ENCODE assay signal across 11 cellular contexts in the genomic region with DNA sequence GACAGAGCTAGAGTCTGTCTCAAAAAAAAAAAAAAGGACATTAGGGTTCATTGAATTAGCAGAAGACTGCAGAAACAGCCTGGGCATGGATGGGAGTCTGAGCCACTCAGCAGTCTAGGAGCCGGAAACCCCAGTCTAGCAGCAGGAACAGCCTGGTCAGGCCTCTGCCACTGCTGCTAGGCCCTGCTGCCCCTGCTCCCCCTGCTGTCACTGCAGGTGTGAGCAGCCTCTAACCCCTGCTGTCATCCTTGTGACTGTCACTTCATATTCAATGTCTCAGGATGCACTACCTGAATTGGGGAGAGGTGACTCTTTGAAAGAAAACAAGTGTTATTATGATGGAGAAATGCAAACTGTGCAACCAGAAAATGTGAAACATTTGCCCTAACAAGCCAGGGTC. TPM values are rescaled to one million over a fixed set of nuclear protein-coding genes. Genes with fewer than 3 reads are reported as not detected.
DNase-seq lines count a peak whose midpoint lies in the region; ATAC-seq and TF ChIP-seq lines count a peak whose summit lies in the region.
"Had no signal": no experiment of that assay in that cellular context is flagged by ENCODE, and none has a peak within 500 bp of the region (broad histone marks: within the 10 kb centered on the region; RNA-seq: fewer than 3 reads in every experiment).

No MANE protein-coding gene starts in this region.

- peak; percentile 72 for ATAC-seq in activated T-helper 17 cell treated with anti-CD3 and anti-CD28 coated beads, Interleukin-2, amount 50 U/mL, for 72 hours (replicated peaks)
- ATAC-seq in GM21529 (IDR thresholded peaks at IDR 0.05; ENCODE audit: unreplicated experiment): no peak
- no peak for ATAC-seq in GM18868 (IDR thresholded peaks at IDR 0.05; ENCODE audit: unreplicated experiment)

- no peaks in the 10 kb centered on the region for H3K4me1 ChIP-seq in Karpas-422 (ENCODE audit: low read length)
- H3K4me1 ChIP-seq: esophagus squamous epithelium had no signal

- no peak overlapping the region for H3K4me3 ChIP-seq in Karpas-422 (ENCODE audit: low read length)
- H3K4me3 ChIP-seq: esophagus squamous epithelium had no signal

- H3K27ac Mint-ChIP-seq in activated T-helper 17 cell treated with anti-CD3 and anti-CD28 coated beads, Interleukin-2, amount 50 U/mL, for 72 hours: no peak overlapping the region
- no peak overlapping the region for H3K27ac Mint-ChIP-seq in neural crest cell (ENCODE audit: unreplicated experiment)

- DNase-seq in DMS 273 (lab: John Stamatoyannopoulos, UW; ENCODE audit: unreplicated experiment) (peak; percentile 22), DMS 273 treated with DMSO at 0.1 percent for 48 hours (lab: John Stamatoyannopoulos, UW) (no peak), Karpas-422 (peak; percentile 67), neural crest cell (ENCODE audit: low read depth, low spot score) (no peak), NCI-H226 (no peak)
- DNase-seq: esophagus squamous epithelium, T1000 had no signal

- peak; percentile 34 for TF ChIP-seq CTCF in neural crest cell (conservative IDR thresholded peaks at IDR 0.05)

- H3K27ac ChIP-seq in Karpas-422 (ENCODE audit: low read length): no peak overlapping the region
- H3K27ac ChIP-seq: esophagus squamous epithelium had no signal

- H3K36me3 ChIP-seq in Karpas-422 (ENCODE audit: insufficient read depth, low read length): no peaks in the 10 kb centered on the region
- H3K36me3 ChIP-seq: esophagus squamous epithelium had no signal

- peaks cover 4% of the 10 kb centered on the region for H3K4me1 Mint-ChIP-seq in activated T-helper 17 cell treated with anti-CD3 and anti-CD28 coated beads, Interleukin-2, amount 50 U/mL, for 72 hours
- peaks cover 12% of the 10 kb centered on the region for H3K4me1 Mint-ChIP-seq in neural crest cell

- no peaks in the 10 kb centered on the region for H3K9me3 ChIP-seq in Karpas-422 (ENCODE audit: low read length)
- H3K9me3 ChIP-seq: esophagus squamous epithelium had no signal

- H2AFZ ChIP-seq in Karpas-422 (ENCODE audit: low read length): no peak overlapping the region

- H3K4me2 ChIP-seq in Karpas-422 (ENCODE audit: low read depth, low read length, poor library complexity, severe bottlenecking): no peak overlapping the region

- H3K9ac ChIP-seq in Karpas-422 (ENCODE audit: low read length): no peak overlapping the region

- H3K4me3 Mint-ChIP-seq in activated T-helper 17 cell treated with anti-CD3 and anti-CD28 coated beads, Interleukin-2, amount 50 U/mL, for 72 hours: no peak overlapping the region
- H3K4me3 Mint-ChIP-seq in neural crest cell: no peak overlapping the region

- H3K27me3 ChIP-seq in Karpas-422 (ENCODE audit: low read length): no peaks in the 10 kb centered on the region
- H3K27me3 ChIP-seq: esophagus squamous epithelium had no signal

- H3K27me3 Mint-ChIP-seq in activated T-helper 17 cell treated with anti-CD3 and anti-CD28 coated beads, Interleukin-2, amount 50 U/mL, for 72 hours: no peaks in the 10 kb centered on the region
- H3K27me3 Mint-ChIP-seq in neural crest cell (ENCODE audit: low read depth): no peaks in the 10 kb centered on the region

- no peaks in the 10 kb centered on the region for H3K79me2 ChIP-seq in Karpas-422 (ENCODE audit: low read length)

- H3K9me2 ChIP-seq in Karpas-422 (replicated peaks; ENCODE audit: insufficient read depth, low read length): no peaks in the 10 kb centered on the region

- no peaks in the 10 kb centered on the region for H3K9me3 Mint-ChIP-seq in activated T-helper 17 cell treated with anti-CD3 and anti-CD28 coated beads, Interleukin-2, amount 50 U/mL, for 72 hours
- H3K9me3 Mint-ChIP-seq in neural crest cell: no peaks in the 10 kb centered on the region

- H4K20me1 ChIP-seq in Karpas-422 (ENCODE audit: insufficient read depth, low read depth, low read length): no peaks in the 10 kb centered on the region

- no peaks in the 10 kb centered on the region for H3K36me3 Mint-ChIP-seq in activated T-helper 17 cell treated with anti-CD3 and anti-CD28 coated beads, Interleukin-2, amount 50 U/mL, for 72 hours (ENCODE audit: low read depth)
- no peaks in the 10 kb centered on the region for H3K36me3 Mint-ChIP-seq in neural crest cell (ENCODE audit: low read depth)

RNA-seq across cellular contexts. Expression of a gene that starts 7.0 kb away (rescaled TPM):
- total RNA-seq in Karpas-422 (2014; rRNA removed; shearing (Covaris generic); ENCODE audit: low replicate concordance): 465 and 736 TPM in 2 replicates
- 100 to 1,000 TPM; 373 to 600 TPM for total RNA-seq in activated T-helper 17 cell treated with anti-CD3 and anti-CD28 coated beads, Interleukin-2, amount 50 U/mL, for 72 hours
- 485 and 500 TPM in 2 replicates for total RNA-seq in neural crest cell

RNA-seq across cellular contexts. Expression of a gene that starts 45.2 kb away (rescaled TPM):
- not detected in 2 replicates for total RNA-seq in Karpas-422 (2014; rRNA removed; shearing (Covaris generic); ENCODE audit: low replicate concordance)
- total RNA-seq in activated T-helper 17 cell treated with anti-CD3 and anti-CD28 coated beads, Interleukin-2, amount 50 U/mL, for 72 hours: under 1 TPM; 0.32 to 0.40 TPM
- 5.1 and 5.3 TPM in 2 replicates for total RNA-seq in neural crest cell

RNA-seq across cellular contexts. Expression of a gene that starts 56.9 kb away (rescaled TPM):
- 3.8 and 26.0 TPM in 2 replicates for total RNA-seq in Karpas-422 (2014; rRNA removed; shearing (Covaris generic); ENCODE audit: low replicate concordance)
- 10 to 100 TPM; 10.8 to 13.2 TPM for total RNA-seq in activated T-helper 17 cell treated with anti-CD3 and anti-CD28 coated beads, Interleukin-2, amount 50 U/mL, for 72 hours
- 8.1 and 9.0 TPM in 2 replicates for total RNA-seq in neural crest cell

RNA-seq across cellular contexts. Expression of a gene that starts 58.1 kb away (rescaled TPM):
- not detected in 2 replicates for total RNA-seq in Karpas-422 (2014; rRNA removed; shearing (Covaris generic); ENCODE audit: low replicate concordance)
- total RNA-seq in activated T-helper 17 cell treated with anti-CD3 and anti-CD28 coated beads, Interleukin-2, amount 50 U/mL, for 72 hours: not detected
- total RNA-seq in neural crest cell: 4.0 and 4.4 TPM in 2 replicates
- total RNA-seq: esophagus squamous epithelium, skeletal muscle tissue had no signal

Comparison
In these comparisons a context has a peak if more than half of its experiments do, and no peak if none do; other contexts are left out.
1. DNase-seq: peak in DMS 273 (single experiment) and Karpas-422 (single experiment); none in DMS 273 treated with DMSO at 0.1 percent for 48 hours (single experiment), neural crest cell (single experiment) and NCI-H226 (single experiment).